Comparison of ENCODE assay signal across 1 cellular context in the genomic region with DNA sequence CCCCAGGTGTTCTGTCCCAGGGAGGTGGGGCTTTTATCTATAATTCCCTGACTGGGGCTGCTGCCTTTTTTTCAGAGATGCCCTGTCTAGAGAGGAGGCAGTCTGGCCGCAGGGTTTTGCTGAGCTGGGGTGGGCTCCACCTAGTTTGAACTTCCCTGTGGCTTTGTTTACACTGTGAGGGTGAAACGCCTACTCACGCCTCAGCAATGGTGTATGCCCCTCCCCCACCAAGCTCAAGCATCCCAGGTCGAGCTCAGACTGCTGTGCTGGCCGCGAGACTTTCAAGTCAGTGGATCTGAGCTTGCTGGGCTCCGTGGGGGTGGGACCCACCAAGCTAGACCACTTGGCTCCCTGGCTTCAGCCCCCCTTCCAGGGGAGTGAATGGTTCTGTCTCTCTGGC.
TF ChIP-seq lines count a peak whose summit lies in the region.

No MANE protein-coding gene starts in this region.

TF ChIP-seq in SK-N-SH treated with all-trans-retinoic acid at 6 μM for 48 hours, 23 proteins besides CTCF, POLR2A, EP300 and RAD21 (continued from another document):
- TF ChIP-seq PATZ1 (CRISPR knock-in tag; IDR thresholded peaks at IDR 0.05; ENCODE audit: borderline replicate concordance) (no peak), TOX (CRISPR knock-in tag; IDR thresholded peaks at IDR 0.05; ENCODE audit: borderline replicate concordance) (no peak), PPARA (CRISPR knock-in tag; IDR thresholded peaks at IDR 0.05; ENCODE audit: borderline replicate concordance) (no peak), GLIS3 (CRISPR knock-in tag; IDR thresholded peaks at IDR 0.05) (no peak), ZFP30 (CRISPR knock-in tag; IDR thresholded peaks at IDR 0.05) (no peak), CSDC2 (CRISPR knock-in tag; IDR thresholded peaks at IDR 0.05) (no peak)
- TF ChIP-seq, protein P1, sequence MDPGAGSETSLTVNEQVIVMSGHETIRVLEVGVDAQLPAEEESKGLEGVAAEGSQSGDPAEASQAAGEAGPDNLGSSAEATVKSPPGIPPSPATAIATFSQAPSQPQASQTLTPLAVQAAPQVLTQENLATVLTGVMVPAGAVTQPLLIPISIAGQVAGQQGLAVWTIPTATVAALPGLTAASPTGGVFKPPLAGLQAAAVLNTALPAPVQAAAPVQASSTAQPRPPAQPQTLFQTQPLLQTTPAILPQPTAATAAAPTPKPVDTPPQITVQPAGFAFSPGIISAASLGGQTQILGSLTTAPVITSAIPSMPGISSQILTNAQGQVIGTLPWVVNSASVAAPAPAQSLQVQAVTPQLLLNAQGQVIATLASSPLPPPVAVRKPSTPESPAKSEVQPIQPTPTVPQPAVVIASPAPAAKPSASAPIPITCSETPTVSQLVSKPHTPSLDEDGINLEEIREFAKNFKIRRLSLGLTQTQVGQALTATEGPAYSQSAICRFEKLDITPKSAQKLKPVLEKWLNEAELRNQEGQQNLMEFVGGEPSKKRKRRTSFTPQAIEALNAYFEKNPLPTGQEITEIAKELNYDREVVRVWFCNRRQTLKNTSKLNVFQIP (CRISPR knock-in tag; IDR thresholded peaks at IDR 0.05; ENCODE audit: borderline replicate concordance, low read depth), result no peak
